Comparison of ENCODE assay signal across 16 cellular contexts in genomic region chrX:140661657-140662056, GRCh38. TPM values are rescaled to one million over a fixed set of nuclear protein-coding genes. Genes with fewer than 3 reads are reported as not detected.
DNase-seq lines count a peak whose midpoint lies in the region; ATAC-seq and TF ChIP-seq lines count a peak whose summit lies in the region.
"Had no signal": no experiment of that assay in that cellular context is flagged by ENCODE, and none has a peak within 500 bp of the region (broad histone marks: within the 10 kb centered on the region; RNA-seq: fewer than 3 reads in every experiment).

No MANE protein-coding gene starts in this region.

- no peak for ATAC-seq in HG03175 (IDR thresholded peaks at IDR 0.05; ENCODE audit: unreplicated experiment)
- ATAC-seq: naive thymus-derived CD4-positive, alpha-beta T cell had no signal

- H3K36me3 ChIP-seq in mesendoderm (ENCODE audit: control insufficient read depth, insufficient read depth, low read length) = no peaks in the 10 kb centered on the region
- H3K36me3 ChIP-seq: esophagus muscularis mucosa had no signal

- H3K79me1 ChIP-seq in mesendoderm (ENCODE audit: low read length) = no peaks in the 10 kb centered on the region

- no peak overlapping the region for H2BK5ac ChIP-seq in mesendoderm (ENCODE audit: low read length)

- in situ Hi-C loops in astrocyte of the spinal cord (cut with HindIII; ENCODE audit: low sequenced_read_pairs) = no loop called here

- no peaks in the 10 kb centered on the region for H3K27me3 Mint-ChIP-seq in activated CD4-positive, alpha-beta T cell treated with anti-CD3 and anti-CD28 coated beads, Interleukin-2, amount 10 ng/mL, durations not matched to agents 24 days and 14 days
- no peaks in the 10 kb centered on the region for H3K27me3 Mint-ChIP-seq in T-helper 2 cell treated with Interferon-gamma antibody and Interleukin-4, amounts not matched to agents 5 μg/mL and 100 μg/mL, for 36 hours (ENCODE audit: low read depth)
- H3K27me3 Mint-ChIP-seq: naive thymus-derived CD4-positive, alpha-beta T cell had no signal

- no peak overlapping the region for H3K4ac ChIP-seq in mesendoderm (ENCODE audit: low read depth, low read length)

- no peak overlapping the region for H2BK120ac ChIP-seq in mesendoderm (ENCODE audit: low read depth, low read length)

- no peak overlapping the region for H4K8ac ChIP-seq in mesendoderm (ENCODE audit: low read depth, low read length)

- no CpG with 5 or more reads among the region's 3 CpGs for WGBS in mesendoderm (ENCODE audit: extremely low coverage, insufficient coverage, low lambda C conversion rate)

- H3K18ac ChIP-seq in mesendoderm (ENCODE audit: low read length) = no peak overlapping the region

- no peak overlapping the region for H3K4me3 Mint-ChIP-seq in activated CD4-positive, alpha-beta T cell treated with anti-CD3 and anti-CD28 coated beads, Interleukin-2, amount 10 ng/mL, durations not matched to agents 24 days and 14 days
- no peak overlapping the region for H3K4me3 Mint-ChIP-seq in T-helper 2 cell treated with Interferon-gamma antibody and Interleukin-4, amounts not matched to agents 5 μg/mL and 100 μg/mL, for 36 hours
- H3K4me3 Mint-ChIP-seq: naive thymus-derived CD4-positive, alpha-beta T cell had no signal

- no peaks in the 10 kb centered on the region for H3K36me3 Mint-ChIP-seq in activated CD4-positive, alpha-beta T cell treated with anti-CD3 and anti-CD28 coated beads, Interleukin-2, amount 10 ng/mL, durations not matched to agents 24 days and 14 days (ENCODE audit: low read depth)
- no peaks in the 10 kb centered on the region for H3K36me3 Mint-ChIP-seq in T-helper 2 cell treated with Interferon-gamma antibody and Interleukin-4, amounts not matched to agents 5 μg/mL and 100 μg/mL, for 36 hours (ENCODE audit: low read depth)
- H3K36me3 Mint-ChIP-seq: naive thymus-derived CD4-positive, alpha-beta T cell had no signal

- H2BK15ac ChIP-seq in mesendoderm (replicated peaks; ENCODE audit: low read depth) = no peak overlapping the region

- H3K4me2 ChIP-seq in mesendoderm (ENCODE audit: low read length) = no peak overlapping the region

- no peak overlapping the region for H3K27ac Mint-ChIP-seq in activated CD4-positive, alpha-beta T cell treated with anti-CD3 and anti-CD28 coated beads, Interleukin-2, amount 10 ng/mL, durations not matched to agents 24 days and 14 days
- no peak overlapping the region for H3K27ac Mint-ChIP-seq in T-helper 2 cell treated with Interferon-gamma antibody and Interleukin-4, amounts not matched to agents 5 μg/mL and 100 μg/mL, for 36 hours
- H3K27ac Mint-ChIP-seq: activated T-helper 2 cell treated with anti-CD3 and anti-CD28 coated beads, Interferon-gamma antibody, Interleukin-2, Interleukin-4, amounts not matched to agents 10 μg/mL and 5 μg/mL and 100 μg/mL, durations not matched to agents 14 hours and 24 hours and 36 hours; naive thymus-derived CD4-positive, alpha-beta T cell had no signal

- H4K5ac ChIP-seq in mesendoderm (ENCODE audit: low read length) = no peak overlapping the region

- no peaks in the 10 kb centered on the region for H3K4me1 Mint-ChIP-seq in activated CD4-positive, alpha-beta T cell treated with anti-CD3 and anti-CD28 coated beads, Interleukin-2, amount 10 ng/mL, durations not matched to agents 24 days and 14 days
- H3K4me1 Mint-ChIP-seq in T-helper 2 cell treated with Interferon-gamma antibody and Interleukin-4, amounts not matched to agents 5 μg/mL and 100 μg/mL, for 36 hours (ENCODE audit: low read depth) = no peaks in the 10 kb centered on the region
- H3K4me1 Mint-ChIP-seq: naive thymus-derived CD4-positive, alpha-beta T cell had no signal

- no peak overlapping the region for H2AK5ac ChIP-seq in mesendoderm (ENCODE audit: low read length)

- no peaks in the 10 kb centered on the region for H3K9me3 Mint-ChIP-seq in activated CD4-positive, alpha-beta T cell treated with anti-CD3 and anti-CD28 coated beads, Interleukin-2, amount 10 ng/mL, durations not matched to agents 24 days and 14 days
- no peaks in the 10 kb centered on the region for H3K9me3 Mint-ChIP-seq in T-helper 2 cell treated with Interferon-gamma antibody and Interleukin-4, amounts not matched to agents 5 μg/mL and 100 μg/mL, for 36 hours
- H3K9me3 Mint-ChIP-seq: activated T-helper 2 cell treated with anti-CD3 and anti-CD28 coated beads, Interferon-gamma antibody, Interleukin-2, Interleukin-4, amounts not matched to agents 10 μg/mL and 5 μg/mL and 100 μg/mL, durations not matched to agents 14 hours and 24 hours and 36 hours had no signal

- no peaks in the 10 kb centered on the region for H3K4me1 ChIP-seq in mesendoderm (ENCODE audit: control insufficient read depth, low read depth, low read length)
- H3K4me1 ChIP-seq: esophagus muscularis mucosa had no signal

- intact Hi-C loops in activated CD4-positive, alpha-beta T cell treated with anti-CD3 and anti-CD28 coated beads, Interleukin-2, amount 10 ng/mL, durations not matched to agents 24 days and 14 days (cut with micrococcal nuclease) = no loop called here

- H3K27me3 ChIP-seq in mesendoderm (ENCODE audit: insufficient read depth, low read length, poor library complexity) = no peaks in the 10 kb centered on the region
- H3K27me3 ChIP-seq: esophagus muscularis mucosa had no signal

- TF ChIP-seq CTCF in AG10803 (conservative IDR thresholded peaks at IDR 0.05; ENCODE audit: low read length) = peak; percentile 42
- TF ChIP-seq CTCF in astrocyte of the spinal cord (IDR thresholded peaks at IDR 0.05; ENCODE audit: low read depth, low read length) = peak; percentile 24
- TF ChIP-seq CTCF in foreskin fibroblast (IDR thresholded peaks at IDR 0.05; ENCODE audit: low read depth, low read length) = no peak

- DNase-seq in AG10803 (ENCODE audit: low read depth) = peak; percentile 11
- peak; percentile 1 for DNase-seq in HT1080 (ENCODE audit: low read depth)
- peak; percentile 12 for DNase-seq in astrocyte of the spinal cord (ENCODE audit: low read depth, low spot score)
- DNase-seq in mesendoderm = peak; percentile 6
- DNase-seq in activated CD4-positive, alpha-beta T cell treated with anti-CD3 and anti-CD28 coated beads, Interleukin-2, amount 10 ng/mL, durations not matched to agents 24 days and 14 days = no peak
- no peak for DNase-seq in foreskin fibroblast
- no peak for DNase-seq in T-helper 2 cell treated with Interferon-gamma antibody and Interleukin-4, amounts not matched to agents 5 μg/mL and 100 μg/mL, for 36 hours (ENCODE audit: low spot score)
- DNase-seq: activated CD4-positive, alpha-beta T cell treated with anti-CD3 and anti-CD28 coated beads, Interleukin-2, amount 50 U/mL, for 1 hour; AML-193; naive thymus-derived CD4-positive, alpha-beta T cell; NCI-H2081; small intestine; trophoblast cell had no signal

- H3K79me2 ChIP-seq in mesendoderm (ENCODE audit: control insufficient read depth, insufficient read depth, low read length) = no peaks in the 10 kb centered on the region

- H3K56ac ChIP-seq in mesendoderm (ENCODE audit: low read length) = no peak overlapping the region

- no peak overlapping the region for H3K9ac ChIP-seq in mesendoderm (ENCODE audit: low read length)

- no peak overlapping the region for H3K27ac ChIP-seq in mesendoderm (ENCODE audit: low read depth, low read length)
- H3K27ac ChIP-seq: esophagus muscularis mucosa had no signal

- no peak overlapping the region for H3K23ac ChIP-seq in mesendoderm (ENCODE audit: low read length)

- no peak overlapping the region for H3K4me3 ChIP-seq in AG10803 (ENCODE audit: low read length)
- no peak overlapping the region for H3K4me3 ChIP-seq in astrocyte of the spinal cord (ENCODE audit: low read depth, low read length)
- no peak overlapping the region for H3K4me3 ChIP-seq in mesendoderm (ENCODE audit: low read length)
- H3K4me3 ChIP-seq in foreskin fibroblast (ENCODE audit: low read depth in 1 of 2, low read length in 2 of 2) = no peak overlapping the region
- H3K4me3 ChIP-seq: esophagus muscularis mucosa had no signal

RNA-seq across cellular contexts. Expression of gene LINC00632, which starts 47.9 kb away (rescaled TPM):
- total RNA-seq in HT1080 (2014; rRNA removed; shearing (Covaris generic)) = 0.63 and 2.1 TPM in 2 replicates
- 1.1 TPM in 2 replicates for polyA plus RNA-seq in HT1080 (2015; cell fraction: cytosol; rRNA removed)
- 2.2 TPM in 2 replicates for polyA plus RNA-seq in HT1080 (2015; cell fraction: nucleus; rRNA removed)
- 12.4 TPM for polyA plus RNA-seq in mesendoderm (2013, experiment 1 of 2)
- polyA plus RNA-seq in mesendoderm (2013, experiment 2 of 2) = 12.3 TPM
- 5.1 and 5.8 TPM in 2 replicates for total RNA-seq in activated CD4-positive, alpha-beta T cell treated with anti-CD3 and anti-CD28 coated beads, Interleukin-2, amount 10 ng/mL, durations not matched to agents 24 days and 14 days

Comparison
In these comparisons a context has a peak if more than half of its experiments do, and no peak if none do; other contexts are left out.
1. DNase-seq: peak in AG10803 (single experiment), HT1080 (single experiment), astrocyte of the spinal cord (single experiment) and mesendoderm (single experiment); none in activated CD4-positive, alpha-beta T cell treated with anti-CD3 and anti-CD28 coated beads, Interleukin-2, amount 10 ng/mL, durations not matched to agents 24 days and 14 days (single experiment), foreskin fibroblast (0 of 2) and T-helper 2 cell treated with Interferon-gamma antibody and Interleukin-4, amounts not matched to agents 5 μg/mL and 100 μg/mL, for 36 hours (single experiment).